In genomic region chr4:2264481-2265041, GRCh38 we compare ENCODE assay signal across 1 cellular context.
TF ChIP-seq lines count a peak whose summit lies in the region.

No MANE protein-coding gene starts in this region.

TF ChIP-seq in HEK293, 187 proteins besides CTCF, POLR2A, EP300 and RAD21:
- TF ChIP-seq, protein P1, sequence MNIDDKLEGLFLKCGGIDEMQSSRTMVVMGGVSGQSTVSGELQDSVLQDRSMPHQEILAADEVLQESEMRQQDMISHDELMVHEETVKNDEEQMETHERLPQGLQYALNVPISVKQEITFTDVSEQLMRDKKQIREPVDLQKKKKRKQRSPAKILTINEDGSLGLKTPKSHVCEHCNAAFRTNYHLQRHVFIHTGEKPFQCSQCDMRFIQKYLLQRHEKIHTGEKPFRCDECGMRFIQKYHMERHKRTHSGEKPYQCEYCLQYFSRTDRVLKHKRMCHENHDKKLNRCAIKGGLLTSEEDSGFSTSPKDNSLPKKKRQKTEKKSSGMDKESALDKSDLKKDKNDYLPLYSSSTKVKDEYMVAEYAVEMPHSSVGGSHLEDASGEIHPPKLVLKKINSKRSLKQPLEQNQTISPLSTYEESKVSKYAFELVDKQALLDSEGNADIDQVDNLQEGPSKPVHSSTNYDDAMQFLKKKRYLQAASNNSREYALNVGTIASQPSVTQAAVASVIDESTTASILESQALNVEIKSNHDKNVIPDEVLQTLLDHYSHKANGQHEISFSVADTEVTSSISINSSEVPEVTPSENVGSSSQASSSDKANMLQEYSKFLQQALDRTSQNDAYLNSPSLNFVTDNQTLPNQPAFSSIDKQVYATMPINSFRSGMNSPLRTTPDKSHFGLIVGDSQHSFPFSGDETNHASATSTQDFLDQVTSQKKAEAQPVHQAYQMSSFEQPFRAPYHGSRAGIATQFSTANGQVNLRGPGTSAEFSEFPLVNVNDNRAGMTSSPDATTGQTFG (tag by site-specific recombination; IDR thresholded peaks at IDR 0.05; ENCODE audit: borderline replicate concordance), result no peak
- TF ChIP-seq GLIS1 (tag by site-specific recombination; IDR thresholded peaks at IDR 0.05) (peak; percentile 62; the same call in 1 of the 2 replicates), ZNF777 (tag by site-specific recombination; IDR thresholded peaks at IDR 0.05; ENCODE audit: borderline replicate concordance) (no peak), ZNF341 (tag by site-specific recombination; IDR thresholded peaks at IDR 0.05; ENCODE audit: low read depth) (peak; percentile 68)
- TF ChIP-seq, protein P2, sequence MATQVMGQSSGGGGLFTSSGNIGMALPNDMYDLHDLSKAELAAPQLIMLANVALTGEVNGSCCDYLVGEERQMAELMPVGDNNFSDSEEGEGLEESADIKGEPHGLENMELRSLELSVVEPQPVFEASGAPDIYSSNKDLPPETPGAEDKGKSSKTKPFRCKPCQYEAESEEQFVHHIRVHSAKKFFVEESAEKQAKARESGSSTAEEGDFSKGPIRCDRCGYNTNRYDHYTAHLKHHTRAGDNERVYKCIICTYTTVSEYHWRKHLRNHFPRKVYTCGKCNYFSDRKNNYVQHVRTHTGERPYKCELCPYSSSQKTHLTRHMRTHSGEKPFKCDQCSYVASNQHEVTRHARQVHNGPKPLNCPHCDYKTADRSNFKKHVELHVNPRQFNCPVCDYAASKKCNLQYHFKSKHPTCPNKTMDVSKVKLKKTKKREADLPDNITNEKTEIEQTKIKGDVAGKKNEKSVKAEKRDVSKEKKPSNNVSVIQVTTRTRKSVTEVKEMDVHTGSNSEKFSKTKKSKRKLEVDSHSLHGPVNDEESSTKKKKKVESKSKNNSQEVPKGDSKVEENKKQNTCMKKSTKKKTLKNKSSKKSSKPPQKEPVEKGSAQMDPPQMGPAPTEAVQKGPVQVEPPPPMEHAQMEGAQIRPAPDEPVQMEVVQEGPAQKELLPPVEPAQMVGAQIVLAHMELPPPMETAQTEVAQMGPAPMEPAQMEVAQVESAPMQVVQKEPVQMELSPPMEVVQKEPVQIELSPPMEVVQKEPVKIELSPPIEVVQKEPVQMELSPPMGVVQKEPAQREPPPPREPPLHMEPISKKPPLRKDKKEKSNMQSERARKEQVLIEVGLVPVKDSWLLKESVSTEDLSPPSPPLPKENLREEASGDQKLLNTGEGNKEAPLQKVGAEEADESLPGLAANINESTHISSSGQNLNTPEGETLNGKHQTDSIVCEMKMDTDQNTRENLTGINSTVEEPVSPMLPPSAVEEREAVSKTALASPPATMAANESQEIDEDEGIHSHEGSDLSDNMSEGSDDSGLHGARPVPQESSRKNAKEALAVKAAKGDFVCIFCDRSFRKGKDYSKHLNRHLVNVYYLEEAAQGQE (tag by site-specific recombination; IDR thresholded peaks at IDR 0.05), result no peak
